Comparison of ENCODE assay signal across 24 cellular contexts in genomic region chr15:49330166-49330565, GRCh38.
A peak's percentile ranks its signal among the peaks of the same experiment; 100 is the strongest.
DNase-seq lines count a peak whose midpoint lies in the region; ATAC-seq and TF ChIP-seq lines count a peak whose summit lies in the region.
"Had no signal": no experiment of that assay in that cellular context is flagged by ENCODE, and none has a peak within 500 bp of the region (broad histone marks: within the 10 kb centered on the region; RNA-seq: fewer than 3 reads in every experiment).

No MANE protein-coding gene starts in this region.

- no peaks in the 10 kb centered on the region for H3K23me2 ChIP-seq in H9 (ENCODE audit: insufficient read length, low read depth, low read length, poor library complexity, severe bottlenecking)

- H3K4ac ChIP-seq in H9 (ENCODE audit: low read depth, low read length) = no peak overlapping the region

- no peak overlapping the region for H4K5ac ChIP-seq in H9 (ENCODE audit: insufficient read length, low read depth, low read length)

- H3K4me1 Mint-ChIP-seq in H9 (peaks cover 31 to 53% of the 10 kb centered on the region in 2 experiments), WTC11 (peaks cover 48% of the 10 kb centered on the region)
- peaks cover 5% of the 10 kb centered on the region for H3K4me1 Mint-ChIP-seq in activated CD4-positive, alpha-beta T cell treated with anti-CD3 and anti-CD28 coated beads, Interleukin-2, amount 10 ng/mL, durations not matched to agents 24 days and 14 days

- no peaks in the 10 kb centered on the region for H3K27me3 Mint-ChIP-seq in H9 (ENCODE audit: low read depth)
- H3K27me3 Mint-ChIP-seq in WTC11 (ENCODE audit: low read depth) = no peaks in the 10 kb centered on the region
- H3K27me3 Mint-ChIP-seq in activated CD4-positive, alpha-beta T cell treated with anti-CD3 and anti-CD28 coated beads, Interleukin-2, amount 10 ng/mL, durations not matched to agents 24 days and 14 days = no peaks in the 10 kb centered on the region

- no peak overlapping the region for H4K8ac ChIP-seq in H9 (replicated peaks; ENCODE audit: insufficient read length, low read depth, low read length)

- no peak overlapping the region for H3K18ac ChIP-seq in H9 (ENCODE audit: insufficient read length, low read depth, low read length)

- no peak overlapping the region for H3K4me3 ChIP-seq in AG10803 (ENCODE audit: low read length)
- H3K4me3 ChIP-seq in fibroblast of mammary gland (ENCODE audit: control insufficient read depth, low read depth, low read length) = no peak overlapping the region

- no peaks in the 10 kb centered on the region for H4K20me1 ChIP-seq in H9 (ENCODE audit: control insufficient read depth, insufficient read depth, insufficient read length)

- no peak for TF ChIP-seq CTCF in AG10803 (conservative IDR thresholded peaks at IDR 0.05; ENCODE audit: low read length)
- no peak for TF ChIP-seq CTCF in H9 (conservative IDR thresholded peaks at IDR 0.05)
- no peak for TF ChIP-seq CTCF in WTC11 (IDR thresholded peaks at IDR 0.05)
- TF ChIP-seq CTCF in fibroblast of mammary gland (conservative IDR thresholded peaks at IDR 0.05; ENCODE audit: control insufficient read depth, insufficient read depth, low read depth, low read length) = no peak

- no peak overlapping the region for H3K23ac ChIP-seq in H9 (ENCODE audit: insufficient read length, low read depth, low read length)

- H3K9me3 ChIP-seq in H9 (ENCODE audit: control insufficient read depth, low read depth, low read length) = no peaks in the 10 kb centered on the region

- POLR2A ChIA-PET in WTC11 (lab: Charles Lee) = no interaction called here

- no peak overlapping the region for H2BK120ac ChIP-seq in H9 (ENCODE audit: low read depth, low read length, poor library complexity, severe bottlenecking)

- H2AK5ac ChIP-seq in H9 (ENCODE audit: insufficient read length, low read length) = peak overlapping the region; percentile 76

- H3K27ac ChIP-seq in H9 (ENCODE audit: insufficient read length, low read depth, low read length) = no peak overlapping the region

- H3K36me3 Mint-ChIP-seq in H9 (ENCODE audit: insufficient read depth in 1 of 3, low read depth in 3 of 3) (no peaks in the 10 kb centered on the region; a peak in 2 of 7 replicates), WTC11 (no peaks in the 10 kb centered on the region)
- peaks cover 15% of the 10 kb centered on the region for H3K36me3 Mint-ChIP-seq in activated CD4-positive, alpha-beta T cell treated with anti-CD3 and anti-CD28 coated beads, Interleukin-2, amount 10 ng/mL, durations not matched to agents 24 days and 14 days (ENCODE audit: low read depth)

- no peaks in the 10 kb centered on the region for H3K79me2 ChIP-seq in H9 (ENCODE audit: insufficient read depth, low read length)

- no peak overlapping the region for H3T11ph ChIP-seq in H9 (ENCODE audit: low read length)

- H3K27ac Mint-ChIP-seq in H9 (peak overlapping the region; percentile 70 to 94 (median 83)), WTC11 (peak overlapping the region; percentile 81)
- H3K27ac Mint-ChIP-seq in activated CD4-positive, alpha-beta T cell treated with anti-CD3 and anti-CD28 coated beads, Interleukin-2, amount 10 ng/mL, durations not matched to agents 24 days and 14 days = no peak overlapping the region
- H3K27ac Mint-ChIP-seq: CD8-positive, alpha-beta T cell had no signal

- DNase-seq in AG10803 (ENCODE audit: low read depth) (peak; percentile 65), H9 (no peak), WTC11 (ENCODE audit: low spot score) (no peak), fibroblast of mammary gland (ENCODE audit: low read depth) (peak; percentile 69), NCI-H1417 treated with DMSO at 0.1 percent for 48 hours (lab: John Stamatoyannopoulos, UW) (no peak)
- DNase-seq in activated CD4-positive, alpha-beta T cell treated with anti-CD3 and anti-CD28 coated beads, Interleukin-2, amount 10 ng/mL, durations not matched to agents 24 days and 14 days = no peak
- DNase-seq: 8988T; AML-193; C1 segment of cervical spinal cord; CD8-positive, alpha-beta T cell; GF-D8; GOT3; KBM-7; MM.1S; NCI-H1048; NCI-H1436; NCI-H1930; NCI-H510A; NCI-H748 treated with DMSO at 0.1 percent for 48 hours; NK-92 treated with Interleukin-12 subunit alpha and Interleukin-12 subunit beta, amount 100 ng/mL, for 24 hours; SIG-M5 had no signal

- no peaks in the 10 kb centered on the region for H3K27me3 ChIP-seq in H9 (ENCODE audit: insufficient read depth, low read length)

- H3K4me3 Mint-ChIP-seq in H9 (no peak overlapping the region), WTC11 (no peak overlapping the region)
- no peak overlapping the region for H3K4me3 Mint-ChIP-seq in activated CD4-positive, alpha-beta T cell treated with anti-CD3 and anti-CD28 coated beads, Interleukin-2, amount 10 ng/mL, durations not matched to agents 24 days and 14 days
- H3K4me3 Mint-ChIP-seq: CD8-positive, alpha-beta T cell had no signal

- CTCF ChIA-PET in WTC11 (lab: Charles Lee) = no interaction called here

- no peaks in the 10 kb centered on the region for H3K9me3 Mint-ChIP-seq in H9
- no peaks in the 10 kb centered on the region for H3K9me3 Mint-ChIP-seq in WTC11
- H3K9me3 Mint-ChIP-seq in activated CD4-positive, alpha-beta T cell treated with anti-CD3 and anti-CD28 coated beads, Interleukin-2, amount 10 ng/mL, durations not matched to agents 24 days and 14 days = no peaks in the 10 kb centered on the region
- H3K9me3 Mint-ChIP-seq: CD8-positive, alpha-beta T cell had no signal

- ATAC-seq in WTC11 (no peak), GM21423 (IDR thresholded peaks at IDR 0.05; ENCODE audit: unreplicated experiment) (no peak), GM18519 (IDR thresholded peaks at IDR 0.05; ENCODE audit: low FRiP score, unreplicated experiment) (no peak)
- ATAC-seq: CD8-positive, alpha-beta T cell; HepG2 had no signal

- H3K14ac ChIP-seq in H9 (ENCODE audit: insufficient read depth, low read length) = no peak overlapping the region

- H2BK15ac ChIP-seq in H9 (ENCODE audit: low read depth, low read length) = no peak overlapping the region

- no peaks in the 10 kb centered on the region for H3K79me1 ChIP-seq in H9 (ENCODE audit: insufficient read depth, low read depth, low read length, poor library complexity, severe bottlenecking)

- peaks cover 2% of the 10 kb centered on the region; the same call in 1 of the 2 replicates for H3K4me1 ChIP-seq in H9 (ENCODE audit: insufficient read depth, low read length)

- H2BK12ac ChIP-seq in H9 (ENCODE audit: insufficient read length, low read depth, low read length) = peak overlapping the region; percentile 92

- intact Hi-C loops in activated CD4-positive, alpha-beta T cell treated with anti-CD3 and anti-CD28 coated beads, Interleukin-2, amount 10 ng/mL, durations not matched to agents 24 days and 14 days (cut with micrococcal nuclease) = no loop called here

- no peak overlapping the region for H3K4me2 ChIP-seq in H9 (ENCODE audit: insufficient read depth, insufficient read length, low read length)

- no peak overlapping the region for H3K9ac ChIP-seq in H9 (ENCODE audit: extremely low read depth, insufficient read length, low read length)

- H3K56ac ChIP-seq in H9 (ENCODE audit: insufficient read length, low read depth, low read length) = no peak overlapping the region

- H4K91ac ChIP-seq in H9 (ENCODE audit: insufficient read length, low read depth, low read length) = peak overlapping the region; percentile 85

- H2BK5ac ChIP-seq in H9 (ENCODE audit: insufficient read length, low read length) = no peak overlapping the region

- no peak overlapping the region for H2BK20ac ChIP-seq in H9 (ENCODE audit: low read depth, low read length, poor library complexity, severe bottlenecking)

- no peak overlapping the region for H2AFZ ChIP-seq in H9 (ENCODE audit: low read length)

TF ChIP-seq in WTC11, 78 proteins besides CTCF, POLR2A, EP300 and RAD21 (continues in another document):
- TF ChIP-seq HMGXB4 (CRISPR knock-in tag; IDR thresholded peaks at IDR 0.05) = no peak
- TF ChIP-seq SMAD3 (CRISPR knock-in tag; IDR thresholded peaks at IDR 0.05; ENCODE audit: borderline replicate concordance) = no peak
- TF ChIP-seq, protein P1, sequence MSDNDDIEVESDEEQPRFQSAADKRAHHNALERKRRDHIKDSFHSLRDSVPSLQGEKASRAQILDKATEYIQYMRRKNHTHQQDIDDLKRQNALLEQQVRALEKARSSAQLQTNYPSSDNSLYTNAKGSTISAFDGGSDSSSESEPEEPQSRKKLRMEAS (CRISPR knock-in tag; IDR thresholded peaks at IDR 0.05) = no peak
- no peak for TF ChIP-seq MXD4 (CRISPR knock-in tag; IDR thresholded peaks at IDR 0.05; ENCODE audit: borderline replicate concordance)

Comparison
In these comparisons a context has a peak if more than half of its experiments do, and no peak if none do; other contexts are left out.
1. DNase-seq: peak in AG10803 (single experiment) and fibroblast of mammary gland (single experiment); none in H9 (single experiment), WTC11 (single experiment), NCI-H1417 treated with DMSO at 0.1 percent for 48 hours (single experiment) and activated CD4-positive, alpha-beta T cell treated with anti-CD3 and anti-CD28 coated beads, Interleukin-2, amount 10 ng/mL, durations not matched to agents 24 days and 14 days (single experiment).